ENCODE assay signal across 8 cellular contexts in the genomic region with DNA sequence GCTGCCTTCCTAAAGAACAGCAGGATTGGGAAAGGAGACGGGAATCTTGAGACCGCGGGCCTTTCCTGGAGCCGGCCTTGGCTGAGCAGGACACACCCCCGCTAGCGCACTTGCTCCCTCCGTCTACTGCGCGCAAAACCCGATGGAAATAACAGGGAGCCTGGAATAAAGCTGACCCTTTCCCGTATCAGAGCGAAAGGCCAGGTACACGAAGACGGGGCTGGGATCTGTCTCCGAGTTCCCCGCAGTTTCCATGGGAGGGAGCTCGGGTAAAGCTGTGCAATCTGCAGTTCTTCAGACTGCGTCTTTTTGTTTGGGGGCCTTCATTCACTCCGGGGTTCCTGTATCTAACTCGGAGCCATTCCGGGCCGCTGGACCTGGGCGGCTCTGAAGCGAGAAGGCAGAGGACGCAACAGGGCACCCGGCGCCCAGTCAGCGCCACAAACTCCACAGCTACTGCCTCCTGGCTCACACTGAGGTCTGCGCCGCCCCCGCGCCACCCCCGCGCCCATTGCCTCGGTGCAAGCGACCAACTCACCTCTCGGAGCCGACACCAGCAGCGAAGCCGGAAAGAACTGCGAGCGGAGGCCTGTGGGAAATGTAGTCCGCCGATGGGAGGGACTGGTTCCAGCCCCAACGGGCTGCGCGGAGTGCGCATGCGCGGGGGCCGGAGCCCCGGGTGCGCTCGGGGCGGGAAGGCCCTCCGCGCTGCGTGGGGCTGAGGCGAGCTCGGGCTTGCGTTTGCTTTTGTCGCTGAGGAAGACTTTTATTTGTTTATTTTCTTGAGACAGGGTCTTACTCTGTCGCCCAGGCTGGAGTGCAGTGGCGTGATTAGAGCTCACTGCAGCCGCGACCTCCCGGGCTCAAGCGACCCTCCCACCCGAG. TPM values are rescaled to one million over a fixed set of nuclear protein-coding genes. Genes with fewer than 3 reads are reported as not detected.
DNase-seq lines count a peak whose midpoint lies in the region; ATAC-seq and TF ChIP-seq lines count a peak whose summit lies in the region.

ZFP14 (minus strand) TSS at position 577 of the 885 bp plus-strand sequence. CDS start 11,309 bp downstream, outside the sequence.

- H3K4me1 ChIP-seq in hepatocyte (ENCODE audit: insufficient read depth) (peaks cover 16% of the 10 kb centered on the region), rectal smooth muscle tissue (ENCODE audit: control insufficient read depth, insufficient read depth, low read length) (peaks cover 5% of the 10 kb centered on the region), aorta (ENCODE audit: control insufficient read depth in 1 of 2, insufficient read depth in 2 of 2, low read length in 2 of 2) (peaks cover 0 to 4% of the 10 kb centered on the region in 2 donors)

- peak within 1 kb of the TSS; percentile 87 for H3K4me3 Mint-ChIP-seq in T-helper 2 cell treated with Interferon-gamma antibody and Interleukin-4, amounts not matched to agents 5 μg/mL and 100 μg/mL, for 36 hours

- H3K27me3 ChIP-seq in hepatocyte (no peaks in the 10 kb centered on the region), rectal smooth muscle tissue (ENCODE audit: control insufficient read depth, insufficient read depth, low read length) (no peaks in the 10 kb centered on the region), aorta (ENCODE audit: control insufficient read depth in 1 of 2, insufficient read depth in 2 of 2, low read length in 1 of 2) (no peaks in the 10 kb centered on the region)

- H3K4me3 ChIP-seq in astrocyte of the cerebellum (ENCODE audit: low read depth, low read length), result peak within 1 kb of the TSS; percentile 84
- peak within 1 kb of the TSS; percentile 59 for H3K4me3 ChIP-seq in hepatocyte
- peak within 1 kb of the TSS; percentile 88 for H3K4me3 ChIP-seq in rectal smooth muscle tissue (ENCODE audit: low read length)
- peak within 1 kb of the TSS; percentile 30 to 70 for H3K4me3 ChIP-seq in aorta (ENCODE audit: low read length in 2 of 2)

- H3K36me3 Mint-ChIP-seq in T-helper 2 cell treated with Interferon-gamma antibody and Interleukin-4, amounts not matched to agents 5 μg/mL and 100 μg/mL, for 36 hours (ENCODE audit: low read depth), result peaks cover 14% of the 10 kb centered on the region

- peak within 1 kb of the TSS; percentile 85 for H3K27ac Mint-ChIP-seq in T-helper 2 cell treated with Interferon-gamma antibody and Interleukin-4, amounts not matched to agents 5 μg/mL and 100 μg/mL, for 36 hours

- H4K20me1 ChIP-seq in hepatocyte (ENCODE audit: insufficient read depth, poor library complexity, severe bottlenecking), result no peaks in the 10 kb centered on the region

- ATAC-seq in HG02884 (IDR thresholded peaks at IDR 0.05; ENCODE audit: unreplicated experiment) (peak; percentile 90), aorta (ENCODE audit: low FRiP score) (peak; percentile 98)

- H3K27ac ChIP-seq in hepatocyte (peak within 1 kb of the TSS; percentile 88), rectal smooth muscle tissue (ENCODE audit: low read depth, low read length) (peak within 1 kb of the TSS; percentile 83), aorta (ENCODE audit: low read depth in 1 of 2, low read length in 2 of 2) (peak within 1 kb of the TSS in 1 of 2 donors; percentile 68)

- WGBS in hepatocyte (ENCODE audit: low lambda C conversion rate, missing lambda C conversion rate), result 6% methylated on average over 69 of the region's 69 CpGs
- WGBS in aorta, 2 donors, result 3 to 4% methylated on average over 60 to 69 of the region's 69 CpGs

- peak; percentile 58 for TF ChIP-seq POLR2A in GM15510 (IDR thresholded peaks at IDR 0.05; ENCODE audit: borderline replicate concordance, extremely low read depth, insufficient read length)

- H3K9ac ChIP-seq in rectal smooth muscle tissue (ENCODE audit: low read length), result peak within 1 kb of the TSS; percentile 58

- peak within 1 kb of the TSS; percentile 92 for H3K4me2 ChIP-seq in hepatocyte

- H3K79me2 ChIP-seq in hepatocyte, result peaks cover 34% of the 10 kb centered on the region

- H3K36me3 ChIP-seq in hepatocyte (replicated peaks; ENCODE audit: insufficient read depth, low read depth) (no peaks in the 10 kb centered on the region), rectal smooth muscle tissue (ENCODE audit: control insufficient read depth, insufficient read depth, low read length) (no peaks in the 10 kb centered on the region), aorta (ENCODE audit: control insufficient read depth in 1 of 2, insufficient read depth in 2 of 2, low read length in 1 of 2) (no peaks in the 10 kb centered on the region)

- in situ Hi-C loops in astrocyte of the cerebellum (cut with HindIII; ENCODE audit: low sequenced_read_pairs), result no loop called here

- peaks cover 29% of the 10 kb centered on the region for H3K9me3 Mint-ChIP-seq in T-helper 2 cell treated with Interferon-gamma antibody and Interleukin-4, amounts not matched to agents 5 μg/mL and 100 μg/mL, for 36 hours

- H3K27me3 Mint-ChIP-seq in T-helper 2 cell treated with Interferon-gamma antibody and Interleukin-4, amounts not matched to agents 5 μg/mL and 100 μg/mL, for 36 hours (ENCODE audit: low read depth), result no peaks in the 10 kb centered on the region

- H2AFZ ChIP-seq in hepatocyte, result peak within 1 kb of the TSS; percentile 92

- peaks cover 8% of the 10 kb centered on the region for H3K4me1 Mint-ChIP-seq in T-helper 2 cell treated with Interferon-gamma antibody and Interleukin-4, amounts not matched to agents 5 μg/mL and 100 μg/mL, for 36 hours (ENCODE audit: low read depth)

- H3K9me3 ChIP-seq in hepatocyte (ENCODE audit: low read depth) (no peaks in the 10 kb centered on the region), aorta (ENCODE audit: control insufficient read depth, low read length) (no peaks in the 10 kb centered on the region)

- intact Hi-C loops in aorta (cut with DNase I), result no loop called here

- TF ChIP-seq CTCF in astrocyte of the cerebellum (IDR thresholded peaks at IDR 0.05; ENCODE audit: low read depth, low read length, missing control alignments), result peak; percentile 32
- TF ChIP-seq CTCF in hepatocyte (IDR thresholded peaks at IDR 0.05; ENCODE audit: poor library complexity), result peak; percentile 35

- DNase-seq in NCI-H1694 treated with DMSO at 0.1 percent for 48 hours (lab: John Stamatoyannopoulos, UW) (peak; percentile 85), astrocyte of the cerebellum (ENCODE audit: low read depth) (peak; percentile 74), hepatocyte (ENCODE audit: low spot score) (peak; percentile 96), aorta (peak; percentile 96 to 98)
- DNase-seq in T-helper 2 cell treated with Interferon-gamma antibody and Interleukin-4, amounts not matched to agents 5 μg/mL and 100 μg/mL, for 36 hours (ENCODE audit: low spot score), result peak; percentile 95

- H3K9me2 ChIP-seq in hepatocyte (replicated peaks; ENCODE audit: insufficient read depth), result no peaks in the 10 kb centered on the region

RNA-seq across cellular contexts. Expression of gene ZFP14, which starts in this region (rescaled TPM):
- total RNA-seq in hepatocyte (6.7 and 7.0 TPM in 2 replicates), aorta (10 to 100 TPM in 1 of 2 donors, 1 to 10 TPM in 1; 4.4 to 11.5 TPM)
- polyA plus RNA-seq in hepatocyte (6.0 and 6.1 TPM in 2 replicates), aorta (1 to 10 TPM; 2.0 to 2.9 TPM)
